Comparison of ENCODE assay signal across 12 cellular contexts in the genomic region with DNA sequence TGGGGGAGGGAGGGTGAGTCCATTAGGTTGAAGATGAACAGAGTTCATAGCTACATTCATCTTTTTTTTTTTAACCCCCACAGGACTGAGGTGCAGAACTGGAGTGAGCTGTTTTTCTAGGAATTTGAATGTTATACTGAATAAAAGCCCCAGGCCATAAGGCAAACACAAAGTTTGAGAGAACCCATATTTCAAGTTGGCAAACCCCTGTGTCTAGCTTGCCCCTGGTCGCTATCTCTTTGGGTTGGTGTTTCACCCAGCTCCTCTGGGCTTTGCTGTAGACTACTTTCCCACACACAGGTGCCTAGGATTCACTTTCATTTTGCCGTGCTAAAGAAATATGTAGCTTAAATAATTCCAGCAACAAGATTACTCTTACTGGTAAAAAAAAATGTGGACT. TPM values are rescaled to one million over a fixed set of nuclear protein-coding genes. Genes with fewer than 3 reads are reported as not detected.
DNase-seq lines count a peak whose midpoint lies in the region; ATAC-seq and TF ChIP-seq lines count a peak whose summit lies in the region.
"Had no signal": no experiment of that assay in that cellular context is flagged by ENCODE, and none has a peak within 500 bp of the region (broad histone marks: within the 10 kb centered on the region; RNA-seq: fewer than 3 reads in every experiment).

No MANE protein-coding gene starts in this region.

- no peak for TF ChIP-seq CTCF in left lung (IDR thresholded peaks at IDR 0.05)

- H3K9me3 ChIP-seq in left lung: no peaks in the 10 kb centered on the region

- no peaks in the 10 kb centered on the region for H3K36me3 ChIP-seq in left lung

- peak overlapping the region; percentile 18 to 88 for H3K27ac ChIP-seq in left lung

- no peak overlapping the region for H3K4me3 ChIP-seq in left lung

- H3K27me3 ChIP-seq in left lung: peaks cover 11 to 51% of the 10 kb centered on the region in 2 donors

- ATAC-seq in GM21390 (IDR thresholded peaks at IDR 0.05; ENCODE audit: unreplicated experiment) (peak; percentile 33), left lung (peak; percentile 18), HG03442 (IDR thresholded peaks at IDR 0.05; ENCODE audit: unreplicated experiment) (no peak)

- H3K4me1 ChIP-seq in left lung: no peaks in the 10 kb centered on the region

- DNase-seq in DMS53 treated with DMSO at 0.1 percent for 48 hours (lab: John Stamatoyannopoulos, UW; ENCODE audit: unreplicated experiment): peak; percentile 80
- DNase-seq in NCI-H146 treated with DMSO at 0.1 percent for 48 hours (lab: John Stamatoyannopoulos, UW; ENCODE audit: unreplicated experiment): peak; percentile 92
- no peak for DNase-seq in left lung
- no peak for DNase-seq in DMS114 treated with DMSO at 0.1 percent for 48 hours (lab: John Stamatoyannopoulos, UW; ENCODE audit: unreplicated experiment)
- no peak for DNase-seq in activated CD4-positive, alpha-beta T cell treated with anti-CD3 and anti-CD28 coated beads for 4 hours
- no peak for DNase-seq in HK-2 (ENCODE audit: unreplicated experiment)
- DNase-seq: C1 segment of cervical spinal cord, Karpas-422, nucleus accumbens had no signal

- intact Hi-C loops in left lung (cut with DNase I): no loop called here

RNA-seq across cellular contexts. Expression of a gene that starts 5.2 kb away (rescaled TPM):
- total RNA-seq in left lung: 100 to 1,000 TPM; 172 to 228 TPM
- total RNA-seq: activated T-helper 2 cell treated with anti-CD3 and anti-CD28 coated beads, Interferon-gamma antibody, Interleukin-2, Interleukin-4, amounts not matched to agents 10 μg/mL and 5 μg/mL and 100 μg/mL, durations not matched to agents 14 hours and 24 hours and 36 hours had no signal

Comparison
In these comparisons a context has a peak if more than half of its experiments do, and no peak if none do; other contexts are left out.
1. DNase-seq: peak in DMS53 treated with DMSO at 0.1 percent for 48 hours (single experiment) and NCI-H146 treated with DMSO at 0.1 percent for 48 hours (single experiment); none in left lung (0 of 2), DMS114 treated with DMSO at 0.1 percent for 48 hours (single experiment), activated CD4-positive, alpha-beta T cell treated with anti-CD3 and anti-CD28 coated beads for 4 hours (0 of 2) and HK-2 (single experiment).